Comparison of ENCODE assay signal across 9 cellular contexts in genomic region chr1:15151871-15152270, GRCh38. TPM values are rescaled to one million over a fixed set of nuclear protein-coding genes. Genes with fewer than 3 reads are reported as not detected.
DNase-seq lines count a peak whose midpoint lies in the region; TF ChIP-seq lines count a peak whose summit lies in the region.
"Had no signal": no experiment of that assay in that cellular context is flagged by ENCODE, and none has a peak within 500 bp of the region (broad histone marks: within the 10 kb centered on the region; RNA-seq: fewer than 3 reads in every experiment).

No MANE protein-coding gene starts in this region.

- peaks cover 0 to 2% (median 0%) of the 10 kb centered on the region in 5 donors for H3K9me3 Mint-ChIP-seq in CD8-positive, alpha-beta memory T cell
- peaks cover 0 to 6% (median 3%) of the 10 kb centered on the region in 7 donors for H3K9me3 Mint-ChIP-seq in CD14-positive monocyte

- in situ Hi-C loops in brain microvascular endothelial cell (cut with HindIII; ENCODE audit: low pct_ligation_motif_present, low sequenced_read_pairs), result no loop called here

- no peak overlapping the region for H3K27ac Mint-ChIP-seq in CD8-positive, alpha-beta memory T cell
- no peak overlapping the region for H3K27ac Mint-ChIP-seq in CD14-positive monocyte
- H3K27ac Mint-ChIP-seq: T-helper 17 cell had no signal

- no peak for TF ChIP-seq CTCF in SK-N-SH (IDR thresholded peaks at IDR 0.05)
- no peak for TF ChIP-seq CTCF in fibroblast of villous mesenchyme (IDR thresholded peaks at IDR 0.05; ENCODE audit: insufficient read depth, low read depth, low read length)
- no peak for TF ChIP-seq CTCF in CD14-positive monocyte (IDR thresholded peaks at IDR 0.05)
- no peak for TF ChIP-seq CTCF in brain microvascular endothelial cell (IDR thresholded peaks at IDR 0.05; ENCODE audit: low read depth, low read length, missing control alignments)

- H3K36me3 Mint-ChIP-seq in CD8-positive, alpha-beta memory T cell, result peaks cover 0 to 2% (median 0%) of the 10 kb centered on the region in 3 donors
- H3K36me3 Mint-ChIP-seq in CD14-positive monocyte, result peaks cover 3 to 9% of the 10 kb centered on the region in 2 donors

- intact Hi-C loops in CD14-positive monocyte (cut with micrococcal nuclease), result loop anchor here (2.0 to 5.0 kb wide), 2 partner anchors 120 to 121 kb away; no protein-coding TSS in a partner anchor

- H4K20me1 ChIP-seq in SK-N-SH (ENCODE audit: insufficient read depth), result no peaks in the 10 kb centered on the region

- H2AFZ ChIP-seq in SK-N-SH (ENCODE audit: low read depth), result no peak overlapping the region
- H2AFZ ChIP-seq in neuron (ENCODE audit: low read depth, low read length), result no peak overlapping the region

- H3K4me3 ChIP-seq in CD8-positive, alpha-beta memory T cell (ENCODE audit: low read length), result no peak overlapping the region
- H3K4me3 ChIP-seq in SK-N-SH (ENCODE audit: low read depth in 2 of 2, low read length in 1 of 2), result peak overlapping the region; percentile 77 to 84; a peak in 3 of 4 replicates
- H3K4me3 ChIP-seq in fibroblast of villous mesenchyme (ENCODE audit: low read depth, low read length), result peak overlapping the region; percentile 72
- H3K4me3 ChIP-seq in neuron (ENCODE audit: low read length), result peak overlapping the region; percentile 64
- H3K4me3 ChIP-seq in brain microvascular endothelial cell (ENCODE audit: low read depth, low read length), result no peak overlapping the region

- H3K27me3 Mint-ChIP-seq in CD8-positive, alpha-beta memory T cell, result peaks cover 35 to 65% of the 10 kb centered on the region in 2 donors
- H3K27me3 Mint-ChIP-seq in CD14-positive monocyte (ENCODE audit: low read depth in 3 of 3), result peaks cover 48 to 52% (median 51%) of the 10 kb centered on the region in 3 donors

- no peak overlapping the region for H3K27ac ChIP-seq in CD8-positive, alpha-beta memory T cell (ENCODE audit: low read depth, low read length)
- H3K27ac ChIP-seq in SK-N-SH (ENCODE audit: low read depth in 2 of 2, low read length in 1 of 2), result peak overlapping the region; percentile 62 to 100; a peak in 3 of 4 replicates
- H3K27ac ChIP-seq in brain microvascular endothelial cell, result no peak overlapping the region

- no peaks in the 10 kb centered on the region for H3K36me3 ChIP-seq in CD8-positive, alpha-beta memory T cell (ENCODE audit: insufficient read depth, low read length)
- H3K36me3 ChIP-seq in SK-N-SH (replicated peaks in 1 of 2; ENCODE audit: control insufficient read depth in 1 of 2, insufficient read depth in 2 of 2, low read length in 1 of 2) (no peaks in the 10 kb centered on the region), neuron (ENCODE audit: insufficient read depth, low read length) (no peaks in the 10 kb centered on the region), brain microvascular endothelial cell (replicated peaks) (no peaks in the 10 kb centered on the region)

- H3K27me3 ChIP-seq in CD8-positive, alpha-beta memory T cell (ENCODE audit: insufficient read depth, low read length, poor library complexity, severe bottlenecking), result peaks cover 27% of the 10 kb centered on the region
- H3K27me3 ChIP-seq in SK-N-SH (ENCODE audit: insufficient read depth) (no peaks in the 10 kb centered on the region), neuron (ENCODE audit: insufficient read depth, low read length) (no peaks in the 10 kb centered on the region), brain microvascular endothelial cell (replicated peaks) (no peaks in the 10 kb centered on the region)

- peaks cover 5% of the 10 kb centered on the region for H3F3A ChIP-seq in SK-N-SH (replicated peaks; ENCODE audit: insufficient read depth)

- H3K9me2 ChIP-seq in SK-N-SH, result no peaks in the 10 kb centered on the region

- TF ChIP-seq EP300 in SK-N-SH (IDR thresholded peaks at IDR 0.05; ENCODE audit: borderline replicate concordance in 1 of 2, low read depth in 1 of 2, low read length in 1 of 2), result no peak

- 21% methylated on average over 3 of the region's 3 CpGs for WGBS in SK-N-SH (ENCODE audit: low lambda C conversion rate)

- H3K4me3 Mint-ChIP-seq in CD8-positive, alpha-beta memory T cell, result peak overlapping the region in 4 of 7 donors; percentile 23 to 48 (median 37)
- peak overlapping the region in 1 of 2 donors; percentile 94 for H3K4me3 Mint-ChIP-seq in CD14-positive monocyte

- POLR2A ChIA-PET in CD8-positive, alpha-beta memory T cell (lab: Charles Lee), result no interaction called here
- POLR2A ChIA-PET in SK-N-SH (lab: Yijun Ruan, JAX), result interaction anchor here (0.6 to 4.7 kb wide), 17 partner anchors 10 to 609 kb away, joined by 3 to 88 read pairs (median 8); no protein-coding TSS in a partner anchor

- DNase-seq in CD8-positive, alpha-beta memory T cell, result no peak
- peak; percentile 29 for DNase-seq in SK-N-SH
- DNase-seq in fibroblast of villous mesenchyme (ENCODE audit: low read depth), result peak; percentile 43
- no peak for DNase-seq in cortex of kidney (lab: John Stamatoyannopoulos, UW)
- DNase-seq in CD14-positive monocyte (ENCODE audit: low spot score), result no peak
- DNase-seq in activated CD8-positive, alpha-beta memory T cell treated with anti-CD3 and anti-CD28 coated beads, Interleukin-2, amount 50 U/mL, for 4 hours, result no peak
- no peak for DNase-seq in brain microvascular endothelial cell
- DNase-seq: T-helper 17 cell had no signal

- CTCF ChIA-PET in CD8-positive, alpha-beta memory T cell (lab: Charles Lee), result no interaction called here
- CTCF ChIA-PET in SK-N-SH (lab: Yijun Ruan, JAX), result interaction anchor here (0.7 to 9.8 kb wide), 27 partner anchors 9 to 285 kb away, joined by 3 to 132 read pairs (median 6); partner anchors contain the start of gene FHAD1

- no peak for TF ChIP-seq RAD21 in SK-N-SH (IDR thresholded peaks at IDR 0.05; ENCODE audit: low read length)

- peaks cover 14% of the 10 kb centered on the region for H3K4me1 ChIP-seq in CD8-positive, alpha-beta memory T cell (ENCODE audit: insufficient read depth, low read length)
- peaks cover 4 to 67% of the 10 kb centered on the region in 2 experiments; a peak in 3 of 4 replicates for H3K4me1 ChIP-seq in SK-N-SH (ENCODE audit: control insufficient read depth in 1 of 2, insufficient read depth in 2 of 2, low read depth in 1 of 2, low read length in 1 of 2)
- peaks cover 8% of the 10 kb centered on the region for H3K4me1 ChIP-seq in neuron (ENCODE audit: insufficient read depth, low read length)

- H3K9ac ChIP-seq in SK-N-SH, result no peak overlapping the region

- no peaks in the 10 kb centered on the region for H3K9me3 ChIP-seq in CD8-positive, alpha-beta memory T cell (ENCODE audit: low read length)
- H3K9me3 ChIP-seq in SK-N-SH (no peaks in the 10 kb centered on the region), neuron (ENCODE audit: low read length) (no peaks in the 10 kb centered on the region)

- peaks cover 7% of the 10 kb centered on the region; the same call in 1 of the 2 replicates for H3K79me2 ChIP-seq in SK-N-SH (ENCODE audit: insufficient read depth)

- H3K4me2 ChIP-seq in SK-N-SH, result peak overlapping the region; percentile 93

- peaks cover 14 to 35% (median 23%) of the 10 kb centered on the region in 3 donors for H3K4me1 Mint-ChIP-seq in CD8-positive, alpha-beta memory T cell
- H3K4me1 Mint-ChIP-seq in CD14-positive monocyte, result peaks cover 38% of the 10 kb centered on the region

TF ChIP-seq in SK-N-SH, 30 proteins besides CTCF, POLR2A, EP300 and RAD21 (continues in another document):
- TF ChIP-seq REST (IDR thresholded peaks at IDR 0.05; ENCODE audit: low read depth, low read length) (no peak), FOXJ3 (CRISPR knock-in tag; IDR thresholded peaks at IDR 0.05) (no peak), USF2 (IDR thresholded peaks at IDR 0.05; ENCODE audit: borderline replicate concordance, low read depth, low read length) (no peak)

RNA-seq across cellular contexts. Expression of gene TMEM51, which starts 1.7 kb away (rescaled TPM):
- total RNA-seq in CD8-positive, alpha-beta memory T cell, result under 1 TPM; 0.11 to 0.24 TPM
- not detected for polyA plus RNA-seq in CD8-positive, alpha-beta memory T cell
- polyA plus RNA-seq in SK-N-SH (2012; rRNA removed) (20.5 and 25.6 TPM in 2 replicates), CD14-positive monocyte (1 to 10 TPM; 2.1 to 2.5 TPM)
- 18.6 and 23.4 TPM in 2 replicates for polyA plus RNA-seq in SK-N-SH (2012; cell fraction: cytosol; rRNA removed)
- polyA plus RNA-seq in SK-N-SH (2012; cell fraction: nucleus; rRNA removed), result 18.5 and 19.6 TPM in 2 replicates
- 14.8 and 18.6 TPM in 2 replicates for total RNA-seq in fibroblast of villous mesenchyme
- total RNA-seq: T-helper 17 cell had no signal

Comparison
In these comparisons a context has a peak if more than half of its experiments do, and no peak if none do; other contexts are left out.
1. DNase-seq: peak in SK-N-SH (single experiment) and fibroblast of villous mesenchyme (single experiment); none in CD8-positive, alpha-beta memory T cell (0 of 5), cortex of kidney (single experiment), CD14-positive monocyte (single experiment), activated CD8-positive, alpha-beta memory T cell treated with anti-CD3 and anti-CD28 coated beads, Interleukin-2, amount 50 U/mL, for 4 hours (single experiment) and brain microvascular endothelial cell (single experiment).
2. H3K27ac ChIP-seq: peak in SK-N-SH (2 of 2); none in CD8-positive, alpha-beta memory T cell (single experiment) and brain microvascular endothelial cell (single experiment).
3. H3K4me3 ChIP-seq: peak in SK-N-SH (2 of 2), fibroblast of villous mesenchyme (single experiment) and neuron (single experiment); none in CD8-positive, alpha-beta memory T cell (single experiment) and brain microvascular endothelial cell (single experiment).